Comparison of ENCODE assay signal across 12 cellular contexts in genomic region chr3:49353022-49353421, GRCh38. TPM values are rescaled to one million over a fixed set of nuclear protein-coding genes. Genes with fewer than 3 reads are reported as not detected.
DNase-seq lines count a peak whose midpoint lies in the region; ATAC-seq and TF ChIP-seq lines count a peak whose summit lies in the region.
"Had no signal": no experiment of that assay in that cellular context is flagged by ENCODE, and none has a peak within 500 bp of the region (broad histone marks: within the 10 kb centered on the region; RNA-seq: fewer than 3 reads in every experiment).

No MANE protein-coding gene starts in this region.

- peak overlapping the region; percentile 62 for H3K4ac ChIP-seq in IMR-90 (ENCODE audit: low read depth, low read length)

- TF ChIP-seq CTCF in IMR-90 (conservative IDR thresholded peaks at IDR 0.05; ENCODE audit: low read depth, low read length) (no peak), WTC11 (IDR thresholded peaks at IDR 0.05) (no peak), fibroblast of lung (conservative IDR thresholded peaks at IDR 0.05 in 1 of 2, IDR thresholded peaks at IDR 0.05 in 1 of 2; ENCODE audit: low read depth in 1 of 2, low read length in 2 of 2) (no peak), suprapubic skin (IDR thresholded peaks at IDR 0.05) (no peak)

- TF ChIP-seq RAD21 in IMR-90 (IDR thresholded peaks at IDR 0.05; ENCODE audit: low read length), result no peak

- BruUV-seq in IMR-90 (replicated peaks; lab: Mats Ljungman, UMichigan), result no TSS peak

- no peaks in the 10 kb centered on the region; the same call in 1 of the 2 replicates for H3K27me3 Mint-ChIP-seq in WTC11 (ENCODE audit: low read depth)
- H3K27me3 Mint-ChIP-seq: activated CD4-positive, alpha-beta T cell treated with anti-CD3 and anti-CD28 coated beads for 36 hours had no signal

- peaks cover 9 to 51% of the 10 kb centered on the region in 2 experiments for H3K79me1 ChIP-seq in IMR-90 (ENCODE audit: low read depth in 1 of 2, low read length in 2 of 2)

- in situ Hi-C loops in IMR-90 (cut with MboI; ENCODE audit: low sequenced_read_pairs), result loop anchor here (5.0 kb wide), 1 partner anchor 59 kb away; the partner anchor contains the start of genes RHOA and TCTA

- H4K20me1 ChIP-seq in IMR-90 (ENCODE audit: insufficient read depth, low read length), result peaks cover 24% of the 10 kb centered on the region
- H4K20me1 ChIP-seq in fibroblast of lung (ENCODE audit: control insufficient read depth, extremely low read depth, insufficient read depth, low read length), result no peaks in the 10 kb centered on the region

- no peak for TF ChIP-seq EP300 in suprapubic skin (IDR thresholded peaks at IDR 0.05)

- peak overlapping the region; percentile 95; the same call in 1 of the 2 replicates for H4K5ac ChIP-seq in IMR-90 (ENCODE audit: low read depth, low read length)

- H3K9me1 ChIP-seq in IMR-90 (ENCODE audit: insufficient read depth, low read length), result peaks cover 18% of the 10 kb centered on the region; the same call in 1 of the 2 replicates

- peak overlapping the region; percentile 61; the same call in 1 of the 2 replicates for H3K23ac ChIP-seq in IMR-90 (ENCODE audit: low read depth, low read length)

- TF ChIP-seq POLR2A in IMR-90 (IDR thresholded peaks at IDR 0.05; ENCODE audit: low read depth, low read length), result no peak
- TF ChIP-seq POLR2A in suprapubic skin (IDR thresholded peaks at IDR 0.05), result no peak

- peaks cover 3% of the 10 kb centered on the region for H3K9me3 Mint-ChIP-seq in WTC11

- H3K9me3 ChIP-seq in IMR-90 (ENCODE audit: control insufficient read depth, insufficient read depth, low read length) (no peaks in the 10 kb centered on the region), fibroblast of lung (ENCODE audit: control insufficient read depth, insufficient read depth, low read depth, low read length) (no peaks in the 10 kb centered on the region), suprapubic skin (no peaks in the 10 kb centered on the region)

- H3K9ac ChIP-seq in IMR-90 (ENCODE audit: low read depth, low read length) (no peak overlapping the region), fibroblast of lung (ENCODE audit: insufficient read depth, low read length) (no peak overlapping the region)

- H3K4me3 Mint-ChIP-seq in WTC11, result no peak overlapping the region
- H3K4me3 Mint-ChIP-seq: activated CD4-positive, alpha-beta T cell treated with anti-CD3 and anti-CD28 coated beads for 36 hours had no signal

- H2AFZ ChIP-seq in IMR-90 (replicated peaks; ENCODE audit: low read length, poor library complexity) (peak overlapping the region; percentile 1), fibroblast of lung (ENCODE audit: low read length) (no peak overlapping the region)

- POLR2A ChIA-PET in IMR-90 (lab: Charles Lee; ENCODE audit: unreplicated experiment), result interaction anchor here (2.3 kb wide), 1 partner anchor 13 kb away, joined by 9 read pairs; the partner anchor contains the start of gene USP4
- POLR2A ChIA-PET in WTC11 (lab: Charles Lee), result interaction anchor here (0.9 to 1.0 kb wide), 2 partner anchors 13 to 96 kb away, joined by 3 to 5 read pairs; partner anchors contain the start of gene USP4

- H3K14ac ChIP-seq in IMR-90 (replicated peaks; ENCODE audit: low read depth, low read length), result peak overlapping the region; percentile 90

- peaks cover 17% of the 10 kb centered on the region for H3K36me3 Mint-ChIP-seq in WTC11

- H3K4me2 ChIP-seq in IMR-90 (ENCODE audit: low read depth, low read length) (no peak overlapping the region), fibroblast of lung (ENCODE audit: extremely low read depth, insufficient read depth, low read length) (no peak overlapping the region)

- H4K8ac ChIP-seq in IMR-90 (ENCODE audit: low read depth in 2 of 2, low read length in 2 of 2), result peak overlapping the region; percentile 56 to 69; a peak in 3 of 4 replicates

- ATAC-seq in IMR-90 (ENCODE audit: low read depth), result no peak
- ATAC-seq in WTC11, result no peak
- ATAC-seq in GM18907 (IDR thresholded peaks at IDR 0.05; ENCODE audit: unreplicated experiment), result no peak
- ATAC-seq in GM19463 (IDR thresholded peaks at IDR 0.05; ENCODE audit: unreplicated experiment), result no peak
- no peak for ATAC-seq in GM21526 (IDR thresholded peaks at IDR 0.05; ENCODE audit: low FRiP score, unreplicated experiment)
- ATAC-seq: activated CD4-positive, alpha-beta T cell treated with anti-CD3 and anti-CD28 coated beads for 36 hours had no signal

- H3K36me3 ChIP-seq in IMR-90 (ENCODE audit: control insufficient read depth, insufficient read depth, low read length) (peaks cover 15% of the 10 kb centered on the region), fibroblast of lung (ENCODE audit: control insufficient read depth, insufficient read depth, low read length) (peaks cover 10% of the 10 kb centered on the region), suprapubic skin (no peaks in the 10 kb centered on the region)

- H3K4me3 ChIP-seq in IMR-90 (ENCODE audit: insufficient read depth, low read depth, low read length) (no peak overlapping the region), fibroblast of lung (replicated peaks in 1 of 4; ENCODE audit: control extremely low read depth in 1 of 4, insufficient read depth in 1 of 4, low read depth in 3 of 4, low read length in 4 of 4) (no peak overlapping the region), suprapubic skin (no peak overlapping the region)

- intact Hi-C loops in IMR-90 (cut with micrococcal nuclease), result no loop called here

- DNase-seq in IMR-90 (no peak), WTC11 (ENCODE audit: low spot score) (no peak), fibroblast of lung (ENCODE audit: low read depth in 2 of 2) (no peak), suprapubic skin (ENCODE audit: low spot score in 2 of 2) (no peak)
- DNase-seq: activated CD4-positive, alpha-beta T cell treated with anti-CD3 and anti-CD28 coated beads for 36 hours; activated naive CD4-positive, alpha-beta T cell treated with Interleukin-2 at 50 U/mL for 16 hours; DMS 273 treated with DMSO at 0.1 percent for 48 hours; kidney glomerular epithelial cell; nucleus accumbens had no signal

- peaks cover 16% of the 10 kb centered on the region for H3K79me2 ChIP-seq in fibroblast of lung (ENCODE audit: control insufficient read depth, insufficient read depth, low read length)

- peaks cover 10% of the 10 kb centered on the region for H3K4me1 Mint-ChIP-seq in WTC11

- H2AK5ac ChIP-seq in IMR-90 (ENCODE audit: low read depth, low read length), result peak overlapping the region; percentile 20; the same call in 1 of the 2 replicates

- CTCF ChIA-PET in IMR-90 (lab: Yijun Ruan, JAX) (interaction anchor here (1.5 kb wide), 1 partner anchor 13 kb away, joined by 5 read pairs; the partner anchor contains the start of gene USP4), WTC11 (lab: Charles Lee) (interaction anchor here (0.6 to 0.9 kb wide), 3 partner anchors 12 to 365 kb away, joined by 3 read pairs; no protein-coding TSS in a partner anchor)

- dilution Hi-C loops in IMR-90 (cut with HindIII; ENCODE audit: low sequenced_read_pairs, unreplicated experiment), result no loop called here

- H2BK15ac ChIP-seq in IMR-90 (ENCODE audit: low read depth, low read length), result peak overlapping the region; percentile 87; the same call in 1 of the 3 replicates

- H3K27ac ChIP-seq in IMR-90 (ENCODE audit: insufficient read depth, low read length), result peak overlapping the region; percentile 88; the same call in 1 of the 2 replicates
- H3K27ac ChIP-seq in fibroblast of lung (ENCODE audit: insufficient read depth, low read length), result peak overlapping the region; percentile 31
- H3K27ac ChIP-seq in suprapubic skin, result peak overlapping the region; percentile 73

- peak overlapping the region; percentile 85; the same call in 1 of the 2 replicates for H2BK120ac ChIP-seq in IMR-90 (ENCODE audit: low read depth, low read length)

- no peak overlapping the region for H2BK20ac ChIP-seq in IMR-90 (ENCODE audit: low read depth, low read length)

- H2BK5ac ChIP-seq in IMR-90 (ENCODE audit: low read depth, low read length, poor library complexity, severe bottlenecking), result peak overlapping the region; percentile 88

- H3K56ac ChIP-seq in IMR-90 (ENCODE audit: extremely low read depth, insufficient read depth, low read length), result no peak overlapping the region

- H3K4me1 ChIP-seq in IMR-90 (ENCODE audit: control insufficient read depth, insufficient read depth, low read length), result peaks cover 19% of the 10 kb centered on the region
- peaks cover 15% of the 10 kb centered on the region for H3K4me1 ChIP-seq in fibroblast of lung (ENCODE audit: control insufficient read depth, extremely low read depth, insufficient read depth, low read length)
- H3K4me1 ChIP-seq in suprapubic skin, result peaks cover 44% of the 10 kb centered on the region

- H3K27ac Mint-ChIP-seq in WTC11, result no peak overlapping the region
- H3K27ac Mint-ChIP-seq: activated CD4-positive, alpha-beta T cell treated with anti-CD3 and anti-CD28 coated beads for 36 hours had no signal

- peak overlapping the region; percentile 76 for H4K91ac ChIP-seq in IMR-90 (ENCODE audit: insufficient read depth, low read depth, low read length)

- H3K27me3 ChIP-seq in IMR-90 (ENCODE audit: control insufficient read depth, insufficient read depth, low read length) (no peaks in the 10 kb centered on the region), fibroblast of lung (ENCODE audit: control insufficient read depth, insufficient read depth, low read length) (no peaks in the 10 kb centered on the region), suprapubic skin (no peaks in the 10 kb centered on the region)

- peak overlapping the region; percentile 85; the same call in 1 of the 2 replicates for H3K18ac ChIP-seq in IMR-90 (ENCODE audit: low read depth, low read length)

- WGBS in IMR-90 (ENCODE audit: extremely low coverage in 2 of 2, insufficient read length in 1 of 2), 2 experiments, result 92% methylated on average over 4 of the region's 5 CpGs; no CpG with 5 or more reads in 1 of the 2 experiments
- WGBS in suprapubic skin, result 81% methylated on average over 5 of the region's 5 CpGs

- H2AK9ac ChIP-seq in IMR-90 (replicated peaks; ENCODE audit: low read depth, low read length, poor library complexity), result peak overlapping the region; percentile 92

RNA-seq across cellular contexts. Expression of gene GPX1, which starts 5.1 kb away (rescaled TPM):
- total RNA-seq in IMR-90 (2012; rRNA removed) (126 and 128 TPM in 2 replicates), WTC11 (2021) (305 to 323 TPM (median 321 TPM) in 3 replicates), fibroblast of lung (447 and 456 TPM in 2 replicates), suprapubic skin (100 to 1,000 TPM; 115 to 130 (median 122) TPM)
- polyA plus RNA-seq in IMR-90 (2012; rRNA removed) (680 and 1,004 TPM in 2 replicates), fibroblast of lung (227 and 428 TPM in 2 replicates)
- 950 and 1,047 TPM in 2 replicates for polyA plus RNA-seq in IMR-90 (2012; cell fraction: cytosol; rRNA removed)
- 169 and 330 TPM in 2 replicates for polyA plus RNA-seq in IMR-90 (2012; cell fraction: nucleus; rRNA removed; ENCODE audit: low replicate concordance)
- 398 and 683 TPM in 2 replicates for polyA plus RNA-seq in fibroblast of lung (2012)
- 235 and 280 TPM in 2 replicates for polyA minus RNA-seq in fibroblast of lung (ENCODE audit: low replicate concordance)

RNA-seq across cellular contexts. Expression of gene USP4, which starts 13.2 kb away (rescaled TPM):
- 28.6 and 29.9 TPM in 2 replicates for total RNA-seq in IMR-90 (2012; rRNA removed)
- polyA plus RNA-seq in IMR-90 (2012; rRNA removed), result 36.1 and 42.3 TPM in 2 replicates
- 14.9 and 18.2 TPM in 2 replicates for polyA plus RNA-seq in IMR-90 (2012; cell fraction: cytosol; rRNA removed)
- 35.6 and 104 TPM in 2 replicates for polyA plus RNA-seq in IMR-90 (2012; cell fraction: nucleus; rRNA removed; ENCODE audit: low replicate concordance)
- 29.1 to 38.5 TPM (median 36.6 TPM) in 3 replicates for total RNA-seq in WTC11 (2021)
- total RNA-seq in fibroblast of lung, result 20.3 and 28.7 TPM in 2 replicates
- 47.1 and 53.9 TPM in 2 replicates for polyA plus RNA-seq in fibroblast of lung
- polyA plus RNA-seq in fibroblast of lung (2012), result 38.9 and 44.5 TPM in 2 replicates
- polyA minus RNA-seq in fibroblast of lung (ENCODE audit: low replicate concordance), result 44.3 and 60.1 TPM in 2 replicates
- 10 to 100 TPM; 29.1 to 76.8 (median 35.5) TPM for total RNA-seq in suprapubic skin

RNA-seq across cellular contexts. Expression of gene RHOA, which starts 58.8 kb away (rescaled TPM):
- 879 and 897 TPM in 2 replicates for total RNA-seq in IMR-90 (2012; rRNA removed)
- polyA plus RNA-seq in IMR-90 (2012; rRNA removed), result 369 and 383 TPM in 2 replicates
- 692 and 1,180 TPM in 2 replicates for polyA plus RNA-seq in IMR-90 (2012; cell fraction: cytosol; rRNA removed)
- 208 and 242 TPM in 2 replicates for polyA plus RNA-seq in IMR-90 (2012; cell fraction: nucleus; rRNA removed; ENCODE audit: low replicate concordance)
- 367 to 398 TPM (median 389 TPM) in 3 replicates for total RNA-seq in WTC11 (2021)
- 352 and 548 TPM in 2 replicates for total RNA-seq in fibroblast of lung
- polyA plus RNA-seq in fibroblast of lung, result 727 and 1,002 TPM in 2 replicates
- polyA plus RNA-seq in fibroblast of lung (2012), result 673 and 854 TPM in 2 replicates
- polyA minus RNA-seq in fibroblast of lung (ENCODE audit: low replicate concordance), result 753 and 846 TPM in 2 replicates
- total RNA-seq in suprapubic skin, result 100 to 1,000 TPM; 315 to 373 (median 341) TPM

RNA-seq across cellular contexts. Expression of gene TCTA, which starts 59.2 kb away (rescaled TPM):
- total RNA-seq in IMR-90 (2012; rRNA removed) (12.8 and 15.1 TPM in 2 replicates), WTC11 (2021) (10.1 to 11.9 TPM (median 11.5 TPM) in 3 replicates), fibroblast of lung (14.4 and 34.5 TPM in 2 replicates), suprapubic skin (10 to 100 TPM; 10.8 to 25.5 (median 19.6) TPM)
- polyA plus RNA-seq in IMR-90 (2012; rRNA removed) (43.2 and 46.6 TPM in 2 replicates), fibroblast of lung (51.6 and 57.8 TPM in 2 replicates)
- 32.0 and 57.4 TPM in 2 replicates for polyA plus RNA-seq in IMR-90 (2012; cell fraction: cytosol; rRNA removed)
- 14.9 and 15.1 TPM in 2 replicates for polyA plus RNA-seq in IMR-90 (2012; cell fraction: nucleus; rRNA removed; ENCODE audit: low replicate concordance)
- 34.6 and 38.4 TPM in 2 replicates for polyA plus RNA-seq in fibroblast of lung (2012)
- polyA minus RNA-seq in fibroblast of lung (ENCODE audit: low replicate concordance), result 30.2 and 47.6 TPM in 2 replicates

Comparison
In these comparisons a context has a peak if more than half of its experiments do, and no peak if none do; other contexts are left out.
1. H3K27ac ChIP-seq: peak in every context shown above with its lines; median percentile 88 in IMR-90; 73 in suprapubic skin; 31 in fibroblast of lung.